Comparison of ENCODE assay signal across 1 cellular context in the genomic region with DNA sequence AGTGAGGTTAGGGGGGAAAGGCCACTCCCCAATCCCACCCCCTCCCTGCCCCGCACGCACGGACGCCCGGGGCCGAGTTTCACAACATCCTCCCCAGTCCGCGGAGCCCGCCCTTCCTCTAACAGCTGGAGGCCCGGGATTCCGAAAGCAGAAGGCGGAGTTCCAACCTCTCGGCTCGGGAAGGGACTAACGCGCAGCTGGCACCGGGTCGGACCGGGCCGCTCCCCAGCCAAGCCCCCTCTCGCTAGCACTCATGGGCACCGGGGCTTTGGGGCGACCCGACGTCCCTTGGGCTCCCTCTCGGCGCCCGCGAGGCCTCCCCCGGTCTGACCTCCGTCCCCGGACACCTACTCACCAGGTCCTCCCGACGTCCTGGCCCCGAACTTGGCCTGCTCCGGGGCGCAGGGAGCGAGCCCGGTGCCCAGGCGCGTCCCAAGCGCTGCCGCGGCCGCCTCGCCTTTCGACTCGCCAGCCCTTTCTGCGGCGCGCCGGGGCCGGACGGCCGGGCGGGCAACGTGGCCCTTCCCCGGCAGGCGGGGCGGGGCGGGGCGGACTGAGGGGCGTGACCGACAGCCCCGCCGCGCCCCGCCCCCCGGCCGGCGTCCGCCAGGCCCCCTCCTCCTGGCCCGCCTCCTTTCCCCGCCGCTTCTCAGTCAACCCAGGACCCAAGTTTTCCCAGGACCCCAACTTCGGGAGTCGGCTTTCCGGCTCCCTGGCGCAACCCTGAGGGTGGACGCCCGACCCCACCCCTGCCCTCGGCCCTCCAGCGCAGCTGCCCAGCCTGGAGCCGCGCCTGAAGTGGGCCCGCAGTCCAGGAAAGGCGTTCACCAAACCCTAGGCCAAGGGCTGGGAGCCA.
TF ChIP-seq lines count a peak whose summit lies in the region.

TSS of gene MGAT1 (minus strand) at position 482 of the 856 bp plus-strand sequence. CDS start 9,835 bp downstream, outside the sequence.

TF ChIP-seq in HEK293, 187 proteins besides CTCF, POLR2A, EP300 and RAD21 (continued from another document):
- TF ChIP-seq ZNF530 (tag by site-specific recombination; IDR thresholded peaks at IDR 0.05; ENCODE audit: low read depth): no peak
- TF ChIP-seq ZNF202 (tag by site-specific recombination; IDR thresholded peaks at IDR 0.05; ENCODE audit: borderline replicate concordance): no peak
- TF ChIP-seq, protein P1, sequence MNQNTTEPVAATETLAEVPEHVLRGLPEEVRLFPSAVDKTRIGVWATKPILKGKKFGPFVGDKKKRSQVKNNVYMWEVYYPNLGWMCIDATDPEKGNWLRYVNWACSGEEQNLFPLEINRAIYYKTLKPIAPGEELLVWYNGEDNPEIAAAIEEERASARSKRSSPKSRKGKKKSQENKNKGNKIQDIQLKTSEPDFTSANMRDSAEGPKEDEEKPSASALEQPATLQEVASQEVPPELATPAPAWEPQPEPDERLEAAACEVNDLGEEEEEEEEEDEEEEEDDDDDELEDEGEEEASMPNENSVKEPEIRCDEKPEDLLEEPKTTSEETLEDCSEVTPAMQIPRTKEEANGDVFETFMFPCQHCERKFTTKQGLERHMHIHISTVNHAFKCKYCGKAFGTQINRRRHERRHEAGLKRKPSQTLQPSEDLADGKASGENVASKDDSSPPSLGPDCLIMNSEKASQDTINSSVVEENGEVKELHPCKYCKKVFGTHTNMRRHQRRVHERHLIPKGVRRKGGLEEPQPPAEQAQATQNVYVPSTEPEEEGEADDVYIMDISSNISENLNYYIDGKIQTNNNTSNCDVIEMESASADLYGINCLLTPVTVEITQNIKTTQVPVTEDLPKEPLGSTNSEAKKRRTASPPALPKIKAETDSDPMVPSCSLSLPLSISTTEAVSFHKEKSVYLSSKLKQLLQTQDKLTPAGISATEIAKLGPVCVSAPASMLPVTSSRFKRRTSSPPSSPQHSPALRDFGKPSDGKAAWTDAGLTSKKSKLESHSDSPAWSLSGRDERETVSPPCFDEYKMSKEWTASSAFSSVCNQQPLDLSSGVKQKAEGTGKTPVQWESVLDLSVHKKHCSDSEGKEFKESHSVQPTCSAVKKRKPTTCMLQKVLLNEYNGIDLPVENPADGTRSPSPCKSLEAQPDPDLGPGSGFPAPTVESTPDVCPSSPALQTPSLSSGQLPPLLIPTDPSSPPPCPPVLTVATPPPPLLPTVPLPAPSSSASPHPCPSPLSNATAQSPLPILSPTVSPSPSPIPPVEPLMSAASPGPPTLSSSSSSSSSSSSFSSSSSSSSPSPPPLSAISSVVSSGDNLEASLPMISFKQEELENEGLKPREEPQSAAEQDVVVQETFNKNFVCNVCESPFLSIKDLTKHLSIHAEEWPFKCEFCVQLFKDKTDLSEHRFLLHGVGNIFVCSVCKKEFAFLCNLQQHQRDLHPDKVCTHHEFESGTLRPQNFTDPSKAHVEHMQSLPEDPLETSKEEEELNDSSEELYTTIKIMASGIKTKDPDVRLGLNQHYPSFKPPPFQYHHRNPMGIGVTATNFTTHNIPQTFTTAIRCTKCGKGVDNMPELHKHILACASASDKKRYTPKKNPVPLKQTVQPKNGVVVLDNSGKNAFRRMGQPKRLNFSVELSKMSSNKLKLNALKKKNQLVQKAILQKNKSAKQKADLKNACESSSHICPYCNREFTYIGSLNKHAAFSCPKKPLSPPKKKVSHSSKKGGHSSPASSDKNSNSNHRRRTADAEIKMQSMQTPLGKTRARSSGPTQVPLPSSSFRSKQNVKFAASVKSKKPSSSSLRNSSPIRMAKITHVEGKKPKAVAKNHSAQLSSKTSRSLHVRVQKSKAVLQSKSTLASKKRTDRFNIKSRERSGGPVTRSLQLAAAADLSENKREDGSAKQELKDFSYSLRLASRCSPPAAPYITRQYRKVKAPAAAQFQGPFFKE (tag by site-specific recombination; IDR thresholded peaks at IDR 0.05; ENCODE audit: borderline replicate concordance): no peak
- TF ChIP-seq ZNF600 (tag by site-specific recombination; IDR thresholded peaks at IDR 0.05): peak; percentile 66; the same call in 1 of the 2 replicates
- TF ChIP-seq ZNF473 (tag by site-specific recombination; IDR thresholded peaks at IDR 0.05): no peak
